30 cellular contexts compared by ENCODE assay signal in genomic region chr1:92995420-92996130, GRCh38. TPM values are rescaled to one million over a fixed set of nuclear protein-coding genes. Genes with fewer than 3 reads are reported as not detected.
DNase-seq lines count a peak whose midpoint lies in the region; ATAC-seq, FAIRE-seq and TF ChIP-seq lines count a peak whose summit lies in the region.
"Had no signal": no experiment of that assay in that cellular context is flagged by ENCODE, and none has a peak within 500 bp of the region (broad histone marks: within the 10 kb centered on the region; RNA-seq: fewer than 3 reads in every experiment).

No MANE protein-coding gene starts in this region.

- ATAC-seq in activated CD8-positive, alpha-beta T cell treated with anti-CD3 and anti-CD28 coated beads, Interleukin-2, amount 10 ng/mL, durations not matched to agents 7 days and 5 days: no peak
- ATAC-seq in activated CD8-positive, alpha-beta T cell treated with anti-CD3 and anti-CD28 coated beads for 36 hours: no peak
- ATAC-seq in K562 (no peak), right lobe of liver (peak; percentile 9 to 76 (median 37))
- ATAC-seq: activated CD4-positive, CD25-positive, alpha-beta regulatory T cell treated with anti-CD3 and anti-CD28 coated beads, Interleukin-2, amount 50 U/mL, for 24 hours; heart left ventricle; psoas muscle; stimulated activated effector memory CD8-positive, alpha-beta T cell treated with anti-CD3 and anti-CD28 coated beads, Interleukin-12 subunit alpha, Interleukin-12 subunit beta, amount 100 ng/mL, for 72 hours had no signal

- CTCF ChIA-PET in activated CD8-positive, alpha-beta T cell treated with anti-CD3 and anti-CD28 coated beads, Interleukin-2, amount 10 ng/mL, durations not matched to agents 7 days and 5 days (lab: Charles Lee): interaction anchor here (0.5 to 3.8 kb wide), 10 partner anchors 15 to 247 kb away, joined by 3 to 623 read pairs (median 14); partner anchors contain the start of gene DIPK1A
- CTCF ChIA-PET in activated CD8-positive, alpha-beta T cell treated with anti-CD3 and anti-CD28 coated beads for 36 hours (lab: Charles Lee): interaction anchor here (1.0 to 3.8 kb wide), 12 partner anchors 9 to 153 kb away, joined by 3 to 492 read pairs (median 10); partner anchors contain the start of gene DIPK1A
- CTCF ChIA-PET in K562 (lab: Yijun Ruan, JAX; ENCODE audit: low intra/inter-chr PET ratio): interaction anchor here (2.0 to 7.0 kb wide), 2 partner anchors 27 to 136 kb away, joined by 13 to 125 read pairs; no protein-coding TSS in a partner anchor

- no peak overlapping the region for H3K27ac Mint-ChIP-seq in activated CD8-positive, alpha-beta T cell treated with anti-CD3 and anti-CD28 coated beads, Interleukin-2, amount 10 ng/mL, durations not matched to agents 7 days and 5 days
- no peak overlapping the region for H3K27ac Mint-ChIP-seq in activated CD8-positive, alpha-beta T cell treated with anti-CD3 and anti-CD28 coated beads for 36 hours
- H3K27ac Mint-ChIP-seq: activated T-cell treated with anti-CD3 and anti-CD28 coated beads, Interleukin-2, amount 50 U/mL, for 24 hours; B cell; stimulated activated effector memory CD8-positive, alpha-beta T cell treated with anti-CD3 and anti-CD28 coated beads, Interleukin-12 subunit alpha, Interleukin-12 subunit beta, amount 100 ng/mL, for 72 hours had no signal

- no peak for TF ChIP-seq RAD21 in K562 (CRISPR knock-in tag; conservative IDR thresholded peaks at IDR 0.05 in 1 of 2, IDR thresholded peaks at IDR 0.05 in 1 of 2)

- no peaks in the 10 kb centered on the region for H4K20me1 ChIP-seq in K562 (replicated peaks; ENCODE audit: control insufficient read depth, insufficient read depth, low read length)

- H2BK5ac ChIP-seq in trophoblast cell (ENCODE audit: low read depth, low read length, poor library complexity): no peak overlapping the region

- no peak overlapping the region for H4K12ac ChIP-seq in trophoblast cell (ENCODE audit: low read depth, low read length)

- no peak overlapping the region for H2BK12ac ChIP-seq in trophoblast cell (ENCODE audit: low read length)

- H3K79me2 ChIP-seq in K562 (ENCODE audit: control insufficient read depth, insufficient read depth, low read length) (no peaks in the 10 kb centered on the region), trophoblast cell (ENCODE audit: control insufficient read depth, insufficient read depth, low read length, poor library complexity) (peaks cover 2% of the 10 kb centered on the region)

- peaks cover 46% of the 10 kb centered on the region for H3K4me1 Mint-ChIP-seq in activated CD8-positive, alpha-beta T cell treated with anti-CD3 and anti-CD28 coated beads, Interleukin-2, amount 10 ng/mL, durations not matched to agents 7 days and 5 days (ENCODE audit: low read depth)
- H3K4me1 Mint-ChIP-seq in activated CD8-positive, alpha-beta T cell treated with anti-CD3 and anti-CD28 coated beads for 36 hours (ENCODE audit: low read depth): peaks cover 34% of the 10 kb centered on the region
- H3K4me1 Mint-ChIP-seq: neural crest cell had no signal

- no peak overlapping the region for H2AK5ac ChIP-seq in trophoblast cell (ENCODE audit: low read length)

- H3K27me3 Mint-ChIP-seq in activated CD8-positive, alpha-beta T cell treated with anti-CD3 and anti-CD28 coated beads, Interleukin-2, amount 10 ng/mL, durations not matched to agents 7 days and 5 days (ENCODE audit: low read depth): no peaks in the 10 kb centered on the region
- no peaks in the 10 kb centered on the region for H3K27me3 Mint-ChIP-seq in activated CD8-positive, alpha-beta T cell treated with anti-CD3 and anti-CD28 coated beads for 36 hours
- H3K27me3 Mint-ChIP-seq: activated T-cell treated with anti-CD3 and anti-CD28 coated beads, Interleukin-2, amount 50 U/mL, for 24 hours; B cell had no signal

- H3K36me3 ChIP-seq in K562 (ENCODE audit: control insufficient read depth, insufficient read depth, low read length) (no peaks in the 10 kb centered on the region), right lobe of liver (no peaks in the 10 kb centered on the region), trophoblast cell (ENCODE audit: control insufficient read depth in 1 of 2, insufficient read depth in 2 of 2, low read length in 2 of 2) (no peaks in the 10 kb centered on the region), thyroid gland (no peaks in the 10 kb centered on the region), esophagus squamous epithelium (no peaks in the 10 kb centered on the region)
- H3K36me3 ChIP-seq: adrenal gland, heart left ventricle, left ventricle myocardium inferior, thoracic aorta had no signal

- H2AFZ ChIP-seq in K562 (ENCODE audit: low read depth, low read length) (peak overlapping the region; percentile 9; the same call in 1 of the 2 replicates), trophoblast cell (ENCODE audit: insufficient read depth, low read length, poor library complexity) (no peak overlapping the region)

- TF ChIP-seq POLR2A in K562 (conservative IDR thresholded peaks at IDR 0.05) (no peak), right lobe of liver (IDR thresholded peaks at IDR 0.05) (no peak), thyroid gland (IDR thresholded peaks at IDR 0.05) (no peak), esophagus squamous epithelium (IDR thresholded peaks at IDR 0.05) (no peak)

- H3K27me3 ChIP-seq in K562 (ENCODE audit: control insufficient read depth in 2 of 2, insufficient read depth in 2 of 2, low read length in 2 of 2): no peaks in the 10 kb centered on the region
- H3K27me3 ChIP-seq in right lobe of liver: no peaks in the 10 kb centered on the region
- no peaks in the 10 kb centered on the region for H3K27me3 ChIP-seq in trophoblast cell (ENCODE audit: insufficient read depth, low read length)
- H3K27me3 ChIP-seq in thyroid gland: no peaks in the 10 kb centered on the region
- H3K27me3 ChIP-seq in esophagus squamous epithelium: no peaks in the 10 kb centered on the region
- H3K27me3 ChIP-seq: adrenal gland, heart left ventricle had no signal

- no peak for TF ChIP-seq CTCF in activated CD8-positive, alpha-beta T cell treated with anti-CD3 and anti-CD28 coated beads for 36 hours (IDR thresholded peaks at IDR 0.05)
- TF ChIP-seq CTCF in K562 (IDR thresholded peaks at IDR 0.05 in 2 of 3, conservative IDR thresholded peaks at IDR 0.05 in 1 of 3; ENCODE audit: insufficient read depth in 2 of 3, low read depth in 1 of 3, low read length in 3 of 3) (no peak), right lobe of liver (IDR thresholded peaks at IDR 0.05) (no peak), thyroid gland (IDR thresholded peaks at IDR 0.05) (no peak), esophagus squamous epithelium (IDR thresholded peaks at IDR 0.05) (no peak)

- no peak overlapping the region for H3K18ac ChIP-seq in trophoblast cell (ENCODE audit: low read length)

- WGBS in K562 (ENCODE audit: insufficient coverage, low coverage, missing lambda C conversion rate): 19% methylated on average over 5 of the region's 5 CpGs
- WGBS in right lobe of liver (ENCODE audit: insufficient coverage, low coverage, low lambda C conversion rate, missing lambda C conversion rate): 34% methylated on average over 5 of the region's 5 CpGs
- no CpG with 5 or more reads among the region's 5 CpGs for WGBS in trophoblast cell (ENCODE audit: extremely low coverage, insufficient coverage, insufficient read length)
- WGBS in thyroid gland, 2 donors: 85 to 90% methylated on average over 5 of the region's 5 CpGs
- WGBS in esophagus squamous epithelium, 2 donors: 62 to 87% methylated on average over 5 of the region's 5 CpGs

- no peak overlapping the region for H3K9ac ChIP-seq in K562 (ENCODE audit: insufficient read depth in 1 of 2, low read depth in 2 of 2, low read length in 2 of 2)
- no peak overlapping the region for H3K9ac ChIP-seq in trophoblast cell (ENCODE audit: low read length)

- no TSS peak for BruUV-seq in K562 (replicated peaks; lab: Mats Ljungman, UMichigan)

- no peak overlapping the region for H3K4me3 ChIP-seq in K562
- H3K4me3 ChIP-seq in right lobe of liver: no peak overlapping the region
- H3K4me3 ChIP-seq in trophoblast cell (ENCODE audit: low read depth, low read length): no peak overlapping the region
- no peak overlapping the region for H3K4me3 ChIP-seq in thyroid gland (replicated peaks in 1 of 3)
- H3K4me3 ChIP-seq in esophagus squamous epithelium: no peak overlapping the region
- H3K4me3 ChIP-seq: adrenal gland, coronary artery, heart left ventricle, left ventricle myocardium inferior, psoas muscle, thoracic aorta had no signal

- no peak for FAIRE-seq in K562 (lab: Jason Lieb, UNC)
- FAIRE-seq: bronchial epithelial cell, endometrium, GM12892, HTR-8/SVneo had no signal

- no peak overlapping the region for H3K27ac ChIP-seq in K562 (ENCODE audit: extremely low read depth, low read depth, low read length)
- H3K27ac ChIP-seq in right lobe of liver: no peak overlapping the region
- no peak overlapping the region for H3K27ac ChIP-seq in trophoblast cell (ENCODE audit: low read depth, low read length)
- no peak overlapping the region for H3K27ac ChIP-seq in thyroid gland
- no peak overlapping the region for H3K27ac ChIP-seq in esophagus squamous epithelium
- H3K27ac ChIP-seq: adrenal gland, coronary artery, heart left ventricle, left ventricle myocardium inferior, psoas muscle, thoracic aorta had no signal

- no peak overlapping the region for H3K14ac ChIP-seq in trophoblast cell (ENCODE audit: low read length)

- peaks cover 0 to 22% of the 10 kb centered on the region in 2 experiments; a peak in 3 of 5 replicates for H3K4me1 ChIP-seq in K562 (replicated peaks in 1 of 2; ENCODE audit: control insufficient read depth in 2 of 2, insufficient read depth in 2 of 2, low read length in 2 of 2)
- peaks cover 0 to 9% (median 0%) of the 10 kb centered on the region in 4 donors for H3K4me1 ChIP-seq in right lobe of liver
- H3K4me1 ChIP-seq in trophoblast cell (ENCODE audit: control insufficient read depth in 1 of 2, insufficient read depth in 2 of 2, low read length in 2 of 2): peaks cover 3 to 7% of the 10 kb centered on the region in 2 experiments
- peaks cover 14 to 17% of the 10 kb centered on the region in 2 donors for H3K4me1 ChIP-seq in thyroid gland
- H3K4me1 ChIP-seq in esophagus squamous epithelium: peaks cover 4 to 8% (median 6%) of the 10 kb centered on the region in 3 donors

- H2BK120ac ChIP-seq in trophoblast cell (ENCODE audit: insufficient read depth, low read length, poor library complexity): no peak overlapping the region

- no peak for TF ChIP-seq EP300 in K562 (IDR thresholded peaks at IDR 0.05; ENCODE audit: low read length)

- H3K4ac ChIP-seq in trophoblast cell (ENCODE audit: low read depth, low read length): no peak overlapping the region

- no peak overlapping the region for H3K4me3 Mint-ChIP-seq in activated CD8-positive, alpha-beta T cell treated with anti-CD3 and anti-CD28 coated beads, Interleukin-2, amount 10 ng/mL, durations not matched to agents 7 days and 5 days
- H3K4me3 Mint-ChIP-seq in activated CD8-positive, alpha-beta T cell treated with anti-CD3 and anti-CD28 coated beads for 36 hours: no peak overlapping the region
- H3K4me3 Mint-ChIP-seq: activated T-cell treated with anti-CD3 and anti-CD28 coated beads, Interleukin-2, amount 50 U/mL, for 24 hours; B cell; neural crest cell; stimulated activated effector memory CD8-positive, alpha-beta T cell treated with anti-CD3 and anti-CD28 coated beads, Interleukin-12 subunit alpha, Interleukin-12 subunit beta, amount 100 ng/mL, for 72 hours had no signal

- no peak overlapping the region for H4K91ac ChIP-seq in trophoblast cell (ENCODE audit: low read depth, low read length)

- peak; percentile 12 for DNase-seq in activated CD8-positive, alpha-beta T cell treated with anti-CD3 and anti-CD28 coated beads, Interleukin-2, amount 10 ng/mL, durations not matched to agents 7 days and 5 days
- DNase-seq in activated CD8-positive, alpha-beta T cell treated with anti-CD3 and anti-CD28 coated beads for 36 hours: no peak
- no peak for DNase-seq in K562 (ENCODE audit: extremely low read depth in 1 of 4, low spot score in 3 of 4)
- no peak for DNase-seq in right lobe of liver
- peak; percentile 43 for DNase-seq in ureter (ENCODE audit: low spot score)
- DNase-seq in trophoblast cell: no peak
- DNase-seq in thyroid gland: no peak
- no peak for DNase-seq in esophagus squamous epithelium (lab: John Stamatoyannopoulos, UW)
- DNase-seq: activated CD8-positive, alpha-beta memory T cell treated with anti-CD3 and anti-CD28 coated beads for 24 hours; activated naive CD4-positive, alpha-beta T cell; activated T-cell treated with anti-CD3 and anti-CD28 coated beads, Interleukin-2, amount 50 U/mL, for 24 hours; COR-L47; heart left ventricle; left ventricle myocardium inferior; NCI-H1417; NCI-H510A; psoas muscle; stimulated activated CD4-positive, alpha-beta T cell treated with anti-CD3 and anti-CD28 coated beads, Interleukin-1b, Interleukin-23, amount 100 ng/mL, for 48 hours; T-helper 9 cell had no signal

- intact Hi-C loops in activated CD8-positive, alpha-beta T cell treated with anti-CD3 and anti-CD28 coated beads for 36 hours (cut with micrococcal nuclease): no loop called here
- intact Hi-C loops in K562 (cut with micrococcal nuclease): loop anchor here (2.0 kb wide), 2 partner anchors 35 to 67 kb away; partner anchors contain the start of gene DIPK1A
- intact Hi-C loops in right lobe of liver (cut with DNase I): loop anchor here in 1 of 2 donors (5.0 kb wide), 1 partner anchor 133 kb away; no protein-coding TSS in a partner anchor
- intact Hi-C loops in thyroid gland (cut with DNase I): loop anchor here (2.0 kb wide), 1 partner anchor 139 kb away; no protein-coding TSS in a partner anchor
- intact Hi-C loops in esophagus squamous epithelium (cut with DNase I): loop anchor here (2.0 kb wide), 1 partner anchor 137 kb away; no protein-coding TSS in a partner anchor

- POLR2A ChIA-PET in activated CD8-positive, alpha-beta T cell treated with anti-CD3 and anti-CD28 coated beads, Interleukin-2, amount 10 ng/mL, durations not matched to agents 7 days and 5 days (lab: Charles Lee): interaction anchor here (3.8 kb wide), 1 partner anchor 34 kb away, joined by 64 read pairs; the partner anchor contains the start of gene DIPK1A
- POLR2A ChIA-PET in activated CD8-positive, alpha-beta T cell treated with anti-CD3 and anti-CD28 coated beads for 36 hours (lab: Charles Lee): interaction anchor here (2.8 kb wide), 1 partner anchor 34 kb away, joined by 28 read pairs; the partner anchor contains the start of gene DIPK1A
- POLR2A ChIA-PET in K562 (lab: Yijun Ruan, JAX): no interaction called here

- no peaks in the 10 kb centered on the region for H3K9me3 ChIP-seq in K562 (replicated peaks; ENCODE audit: control insufficient read depth, insufficient read depth, low read depth, low read length)
- H3K9me3 ChIP-seq in right lobe of liver: no peaks in the 10 kb centered on the region
- H3K9me3 ChIP-seq in trophoblast cell (ENCODE audit: insufficient read depth, low read depth, low read length): no peaks in the 10 kb centered on the region
- no peaks in the 10 kb centered on the region for H3K9me3 ChIP-seq in thyroid gland
- no peaks in the 10 kb centered on the region for H3K9me3 ChIP-seq in esophagus squamous epithelium
- H3K9me3 ChIP-seq: adrenal gland, heart left ventricle, left ventricle myocardium inferior, psoas muscle, thoracic aorta had no signal

- no peaks in the 10 kb centered on the region for H3K9me3 Mint-ChIP-seq in activated CD8-positive, alpha-beta T cell treated with anti-CD3 and anti-CD28 coated beads, Interleukin-2, amount 10 ng/mL, durations not matched to agents 7 days and 5 days (ENCODE audit: insufficient read depth)
- peaks cover 3% of the 10 kb centered on the region for H3K9me3 Mint-ChIP-seq in activated CD8-positive, alpha-beta T cell treated with anti-CD3 and anti-CD28 coated beads for 36 hours
- H3K9me3 Mint-ChIP-seq: activated T-cell treated with anti-CD3 and anti-CD28 coated beads, Interleukin-2, amount 50 U/mL, for 24 hours; neural crest cell; stimulated activated effector memory CD8-positive, alpha-beta T cell treated with anti-CD3 and anti-CD28 coated beads, Interleukin-12 subunit alpha, Interleukin-12 subunit beta, amount 100 ng/mL, for 72 hours had no signal

- H3K23ac ChIP-seq in trophoblast cell (ENCODE audit: low read length): no peak overlapping the region

- H3K4me2 ChIP-seq in K562 (ENCODE audit: insufficient read depth, low read length): no peak overlapping the region
- no peak overlapping the region for H3K4me2 ChIP-seq in trophoblast cell (ENCODE audit: low read length)

- in situ Hi-C loops in K562 (cut with MboI): loop anchor here (5.0 kb wide), 1 partner anchor 33 kb away; the partner anchor contains the start of gene DIPK1A

- H3K79me1 ChIP-seq in trophoblast cell (ENCODE audit: low read length): peaks cover 11% of the 10 kb centered on the region

- H3K9me1 ChIP-seq in K562 (ENCODE audit: control insufficient read depth, insufficient read depth, low read length): no peaks in the 10 kb centered on the region

- peaks cover 3% of the 10 kb centered on the region for H3K36me3 Mint-ChIP-seq in activated CD8-positive, alpha-beta T cell treated with anti-CD3 and anti-CD28 coated beads, Interleukin-2, amount 10 ng/mL, durations not matched to agents 7 days and 5 days (ENCODE audit: low read depth)
- peaks cover 2% of the 10 kb centered on the region for H3K36me3 Mint-ChIP-seq in activated CD8-positive, alpha-beta T cell treated with anti-CD3 and anti-CD28 coated beads for 36 hours (ENCODE audit: low read depth)
- H3K36me3 Mint-ChIP-seq: stimulated activated effector memory CD8-positive, alpha-beta T cell treated with anti-CD3 and anti-CD28 coated beads, Interleukin-12 subunit alpha, Interleukin-12 subunit beta, amount 100 ng/mL, for 72 hours had no signal

- no peak overlapping the region for H4K8ac ChIP-seq in trophoblast cell (ENCODE audit: low read depth, low read length)

RNA-seq across cellular contexts. Expression of gene DIPK1A, which starts 34.3 kb away (rescaled TPM):
- total RNA-seq in activated CD8-positive, alpha-beta T cell treated with anti-CD3 and anti-CD28 coated beads, Interleukin-2, amount 10 ng/mL, durations not matched to agents 7 days and 5 days: 10 to 100 TPM; 13.1 to 14.4 TPM
- 1 to 10 TPM; 8.1 to 9.0 TPM for total RNA-seq in activated CD8-positive, alpha-beta T cell treated with anti-CD3 and anti-CD28 coated beads for 36 hours
- total RNA-seq in K562 (2011; cell fraction: chromatin; rRNA removed; ENCODE audit: low replicate concordance): 2.0 and 4.2 TPM in 2 replicates
- total RNA-seq in K562 (2011; cell fraction: nucleolus; rRNA removed): 1.5 and 1.7 TPM in 2 replicates
- 3.3 and 4.8 TPM in 2 replicates for total RNA-seq in K562 (2011; cell fraction: nucleoplasm; rRNA removed)
- total RNA-seq in K562 (2014; rRNA removed) (0.54 and 0.69 TPM in 2 replicates), K562 (2014; rRNA removed; fragmentation: Illumina TruSeq; extraction: Trizol) (1.3 and 1.9 TPM in 2 replicates), K562 (2015; rRNA removed; fragmentation: Illumina TruSeq; extraction: Trizol) (1.1 and 1.2 TPM in 2 replicates), K562 (2021) (1.3 TPM in 2 replicates), right lobe of liver (10 to 100 TPM; 10.8 to 25.3 (median 15.1) TPM), ureter (8.9 TPM), thyroid gland (10 to 100 TPM; 11.7 to 17.5 (median 15.1) TPM), esophagus squamous epithelium (1 to 10 TPM; 3.1 to 9.9 (median 4.9) TPM)
- polyA plus RNA-seq in K562 (2011; rRNA removed) (1.4 and 2.0 TPM in 2 replicates), K562 (2014; fragmentation: Illumina TruSeq; extraction: Trizol) (1.5 TPM in 2 replicates), K562 (2014; fragmentation: Nextera tagmentation; extraction: Ambion mirVana) (1 to 10 TPM; 2.4 to 2.5 TPM), K562 (2014; rRNA removed) (0.65 and 0.91 TPM in 2 replicates)
- polyA plus RNA-seq in K562 (2011; cell fraction: cytosol; rRNA removed): 0.19 and 0.84 TPM in 2 replicates
- 0.51 TPM in 2 replicates for polyA plus RNA-seq in K562 (2011; cell fraction: nucleus; rRNA removed)
- polyA plus RNA-seq in K562 (2012): 2.6 and 3.5 TPM in 2 replicates
- 2.1 and 2.7 TPM in 2 replicates for polyA minus RNA-seq in K562 (2011; rRNA and poly(A)+ RNA removed)
- 0.73 and 0.76 TPM in 2 replicates for polyA minus RNA-seq in K562 (2011; cell fraction: cytosol; rRNA and poly(A)+ RNA removed)
- polyA minus RNA-seq in K562 (2011; cell fraction: nucleus; rRNA and poly(A)+ RNA removed): 0.56 and 0.67 TPM in 2 replicates
- 11.7 and 11.8 TPM in 2 replicates for polyA plus RNA-seq in trophoblast cell (2013)

Comparison
In these comparisons a context has a peak if more than half of its experiments do, and no peak if none do; other contexts are left out.
1. DNase-seq: peak in activated CD8-positive, alpha-beta T cell treated with anti-CD3 and anti-CD28 coated beads, Interleukin-2, amount 10 ng/mL, durations not matched to agents 7 days and 5 days (single experiment) and ureter (single experiment); none in activated CD8-positive, alpha-beta T cell treated with anti-CD3 and anti-CD28 coated beads for 36 hours (single experiment), K562 (0 of 4), right lobe of liver (0 of 3), trophoblast cell (0 of 2), thyroid gland (0 of 2) and esophagus squamous epithelium (single experiment).
2. ATAC-seq: peak in right lobe of liver (4 of 4); none in activated CD8-positive, alpha-beta T cell treated with anti-CD3 and anti-CD28 coated beads, Interleukin-2, amount 10 ng/mL, durations not matched to agents 7 days and 5 days (single experiment), activated CD8-positive, alpha-beta T cell treated with anti-CD3 and anti-CD28 coated beads for 36 hours (single experiment) and K562 (single experiment).